ENCODE assay signal across 1 cellular context in the genomic region with DNA sequence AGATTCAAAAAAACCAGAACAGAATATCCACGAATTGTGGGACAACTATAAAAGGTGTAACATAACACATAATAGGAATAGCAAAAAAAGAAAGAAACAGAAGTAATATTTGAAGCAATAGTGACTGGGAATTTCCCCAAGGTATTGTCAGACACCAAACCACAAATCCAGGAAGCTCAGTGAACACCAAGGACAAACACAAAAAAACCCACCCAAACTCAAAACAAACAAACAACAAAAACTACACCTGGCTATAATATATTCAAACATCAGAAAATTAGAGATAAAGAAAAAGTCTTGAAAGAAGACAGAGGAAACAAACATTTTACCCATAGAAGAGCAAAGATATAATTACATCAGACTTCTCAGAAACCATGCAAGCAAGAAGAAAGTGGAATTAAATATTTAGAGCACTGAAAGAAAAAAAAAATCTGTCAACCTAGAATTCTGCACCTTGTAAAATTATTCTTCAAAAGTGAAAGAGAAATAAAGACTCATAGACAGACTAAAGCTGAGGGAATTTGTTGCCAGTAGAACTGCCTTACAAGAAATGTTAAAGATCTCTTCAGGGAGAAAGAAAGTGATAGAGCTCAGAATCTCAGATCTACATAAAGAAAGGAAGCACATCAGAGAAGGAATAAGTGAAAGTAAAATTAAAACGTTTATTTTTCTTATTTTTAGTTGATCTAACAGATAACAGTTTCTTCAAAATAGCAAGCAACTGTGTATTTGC.
TF ChIP-seq lines count a peak whose summit lies in the region.

No MANE protein-coding gene starts in this region.

TF ChIP-seq in HEK293T, 16 proteins besides CTCF, POLR2A, EP300 and RAD21 (continued from another document):
- TF ChIP-seq, protein P1, sequence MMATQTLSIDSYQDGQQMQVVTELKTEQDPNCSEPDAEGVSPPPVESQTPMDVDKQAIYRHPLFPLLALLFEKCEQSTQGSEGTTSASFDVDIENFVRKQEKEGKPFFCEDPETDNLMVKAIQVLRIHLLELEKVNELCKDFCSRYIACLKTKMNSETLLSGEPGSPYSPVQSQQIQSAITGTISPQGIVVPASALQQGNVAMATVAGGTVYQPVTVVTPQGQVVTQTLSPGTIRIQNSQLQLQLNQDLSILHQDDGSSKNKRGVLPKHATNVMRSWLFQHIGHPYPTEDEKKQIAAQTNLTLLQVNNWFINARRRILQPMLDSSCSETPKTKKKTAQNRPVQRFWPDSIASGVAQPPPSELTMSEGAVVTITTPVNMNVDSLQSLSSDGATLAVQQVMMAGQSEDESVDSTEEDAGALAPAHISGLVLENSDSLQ (IDR thresholded peaks at IDR 0.05), result no peak
- TF ChIP-seq HDGF (IDR thresholded peaks at IDR 0.05; ENCODE audit: borderline replicate concordance), result no peak
- TF ChIP-seq ZNF384 (IDR thresholded peaks at IDR 0.05), result no peak
